In genomic region chr3:59052803-59053411, GRCh38 we compare ENCODE assay signal across 8 cellular contexts.
DNase-seq lines count a peak whose midpoint lies in the region; ATAC-seq and TF ChIP-seq lines count a peak whose summit lies in the region.

No MANE protein-coding gene starts in this region.

- DNase-seq in GM13976 (ENCODE audit: low spot score): peak; percentile 26
- no peak for DNase-seq in RWPE1 (ENCODE audit: low spot score)
- peak; percentile 26 for DNase-seq in germinal center (ENCODE audit: low spot score)
- DNase-seq in T-helper 9 cell: no peak
- no peak for DNase-seq in HPDE6-E6E7 (ENCODE audit: extremely low spot score)

- ATAC-seq in GM18873 (IDR thresholded peaks at IDR 0.05; ENCODE audit: low FRiP score, unreplicated experiment) (no peak), GM21447 (IDR thresholded peaks at IDR 0.05; ENCODE audit: unreplicated experiment) (no peak)

- POLR2A ChIA-PET in RWPE1 (lab: Yijun Ruan, JAX; ENCODE audit: low non-redundant PET): interaction anchor here (0.6 kb wide), 1 partner anchor 182 kb away, joined by 4 read pairs; no protein-coding TSS in a partner anchor

- in situ Hi-C loops in GM13976 (cut with MboI; ENCODE audit: low sequenced_read_pairs, unreplicated experiment): no loop called here

- TF ChIP-seq CTCF in C4-2B (conservative IDR thresholded peaks at IDR 0.05) (peak; percentile 78), GM13976 (IDR thresholded peaks at IDR 0.05; ENCODE audit: borderline replicate concordance, control extremely low read depth, extremely low read depth, insufficient read depth, missing control alignments) (peak; percentile 55), RWPE1 (conservative IDR thresholded peaks at IDR 0.05; ENCODE audit: low read depth) (peak; percentile 65)

- H3K27ac ChIP-seq in C4-2B (no peak overlapping the region), RWPE1 (no peak overlapping the region)

- CTCF ChIA-PET in RWPE1 (lab: Yijun Ruan, JAX): interaction anchor here (0.5 to 1.3 kb wide), 10 partner anchors 24 to 479 kb away, joined by 3 to 7 read pairs (median 3); no protein-coding TSS in a partner anchor

Comparison
In these comparisons a context has a peak if more than half of its experiments do, and no peak if none do; other contexts are left out.
1. DNase-seq: peak in GM13976 (single experiment) and germinal center (single experiment); none in RWPE1 (single experiment), T-helper 9 cell (single experiment) and HPDE6-E6E7 (single experiment).
2. Peak in every context shown above with its lines, with median percentiles within 50 percentile points of each other: CTCF ChIP-seq.